8 cellular contexts compared by ENCODE assay signal in genomic region chr12:108664338-108665258, GRCh38. TPM values are rescaled to one million over a fixed set of nuclear protein-coding genes. Genes with fewer than 3 reads are reported as not detected.
DNase-seq lines count a peak whose midpoint lies in the region; ATAC-seq and TF ChIP-seq lines count a peak whose summit lies in the region.

No MANE protein-coding gene starts in this region.

- no peaks in the 10 kb centered on the region for H3K36me3 Mint-ChIP-seq in CD8-positive, alpha-beta T cell

- H3K4me3 Mint-ChIP-seq in CD8-positive, alpha-beta T cell: no peak overlapping the region

- H2BK5ac ChIP-seq in mesendoderm (ENCODE audit: low read length): no peak overlapping the region

- H3K4me2 ChIP-seq in mesendoderm (ENCODE audit: low read length): no peak overlapping the region

- H3K27ac ChIP-seq in CD8-positive, alpha-beta T cell (ENCODE audit: low read depth, low read length): no peak overlapping the region
- peak overlapping the region; percentile 29 for H3K27ac ChIP-seq in effector memory CD4-positive, alpha-beta T cell (ENCODE audit: insufficient read depth, low read length, poor library complexity, severe bottlenecking)
- H3K27ac ChIP-seq in mesendoderm (ENCODE audit: low read depth, low read length): no peak overlapping the region

- H4K5ac ChIP-seq in mesendoderm (ENCODE audit: low read length): no peak overlapping the region

- peak; percentile 100 for ATAC-seq in CD8-positive, alpha-beta T cell
- ATAC-seq in GM19397 (IDR thresholded peaks at IDR 0.05; ENCODE audit: unreplicated experiment) (peak; percentile 66), HG03571 (IDR thresholded peaks at IDR 0.05; ENCODE audit: unreplicated experiment) (peak; percentile 74)

- H3K18ac ChIP-seq in mesendoderm (ENCODE audit: low read length): no peak overlapping the region

- no peaks in the 10 kb centered on the region for H3K79me2 ChIP-seq in mesendoderm (ENCODE audit: control insufficient read depth, insufficient read depth, low read length)

- H3K23ac ChIP-seq in mesendoderm (ENCODE audit: low read length): no peak overlapping the region

- H3K9ac ChIP-seq in mesendoderm (ENCODE audit: low read length): no peak overlapping the region

- no CpG with 5 or more reads among the region's 5 CpGs for WGBS in mesendoderm (ENCODE audit: extremely low coverage, insufficient coverage, low lambda C conversion rate)

- peak; percentile 70 to 87 (median 80) for DNase-seq in CD8-positive, alpha-beta T cell
- DNase-seq in NCI-H82 treated with DMSO at 0.1 percent for 48 hours (lab: John Stamatoyannopoulos, UW; ENCODE audit: unreplicated experiment): peak; percentile 49
- peak; percentile 60 to 70 for DNase-seq in activated CD8-positive, alpha-beta memory T cell treated with anti-CD3 and anti-CD28 coated beads for 1 hour (ENCODE audit: extremely low read depth in 1 of 2, low read depth in 1 of 2)
- peak; percentile 54 to 71 (median 67) for DNase-seq in effector memory CD4-positive, alpha-beta T cell
- peak; percentile 94 for DNase-seq in mesendoderm
- DNase-seq in stimulated activated CD8-positive, alpha-beta memory T cell treated with anti-CD3 and anti-CD28 coated beads, Interleukin-15, amount 100 ng/mL, for 4 hours (ENCODE audit: low read depth in 2 of 2): peak; percentile 61 to 81

- no peak overlapping the region for H2BK15ac ChIP-seq in mesendoderm (replicated peaks; ENCODE audit: low read depth)

- no peak overlapping the region for H3K4me3 ChIP-seq in CD8-positive, alpha-beta T cell (ENCODE audit: low read depth, low read length)
- no peak overlapping the region for H3K4me3 ChIP-seq in effector memory CD4-positive, alpha-beta T cell (ENCODE audit: insufficient read depth, low read depth, low read length, poor library complexity, severe bottlenecking)
- H3K4me3 ChIP-seq in mesendoderm (ENCODE audit: low read length): no peak overlapping the region

- no peak overlapping the region for H2BK120ac ChIP-seq in mesendoderm (ENCODE audit: low read depth, low read length)

- H3K27ac Mint-ChIP-seq in CD8-positive, alpha-beta T cell: peak overlapping the region; percentile 79

- H2AK5ac ChIP-seq in mesendoderm (ENCODE audit: low read length): no peak overlapping the region

- no peaks in the 10 kb centered on the region for H3K9me3 Mint-ChIP-seq in CD8-positive, alpha-beta T cell

- H3K56ac ChIP-seq in mesendoderm (ENCODE audit: low read length): no peak overlapping the region

- peaks cover 15% of the 10 kb centered on the region for H3K4me1 Mint-ChIP-seq in CD8-positive, alpha-beta T cell (ENCODE audit: low read depth)

- POLR2A ChIA-PET in CD8-positive, alpha-beta T cell (lab: Charles Lee): interaction anchor here (0.6 to 2.1 kb wide), 10 partner anchors 31 to 140 kb away, joined by 3 to 10 read pairs (median 6); partner anchors contain the start of genes ISCU, SART3 and SELPLG

- CTCF ChIA-PET in CD8-positive, alpha-beta T cell (lab: Charles Lee): interaction anchor here (0.6 to 13.4 kb wide), 60 partner anchors 9 to 428 kb away, joined by 3 to 418 read pairs (median 4); partner anchors contain the start of genes ALKBH2, ISCU, SART3 and SELPLG

- H3K4ac ChIP-seq in mesendoderm (ENCODE audit: low read depth, low read length): no peak overlapping the region

- peak; percentile 92 for TF ChIP-seq CTCF in CD8-positive, alpha-beta T cell (IDR thresholded peaks at IDR 0.05)

- no peaks in the 10 kb centered on the region for H3K27me3 Mint-ChIP-seq in CD8-positive, alpha-beta T cell (ENCODE audit: low read depth)

- no peaks in the 10 kb centered on the region for H3K36me3 ChIP-seq in CD8-positive, alpha-beta T cell (ENCODE audit: insufficient read depth, low read length)
- H3K36me3 ChIP-seq in effector memory CD4-positive, alpha-beta T cell (ENCODE audit: control insufficient read depth, insufficient read depth, low read length): no peaks in the 10 kb centered on the region
- H3K36me3 ChIP-seq in mesendoderm (ENCODE audit: control insufficient read depth, insufficient read depth, low read length): no peaks in the 10 kb centered on the region

- no peaks in the 10 kb centered on the region for H3K9me3 ChIP-seq in CD8-positive, alpha-beta T cell (ENCODE audit: low read length)
- H3K9me3 ChIP-seq in effector memory CD4-positive, alpha-beta T cell (ENCODE audit: control insufficient read depth, low read length): no peaks in the 10 kb centered on the region

- peaks cover 5% of the 10 kb centered on the region for H3K4me1 ChIP-seq in CD8-positive, alpha-beta T cell (ENCODE audit: insufficient read depth, low read length)
- peaks cover 5% of the 10 kb centered on the region for H3K4me1 ChIP-seq in effector memory CD4-positive, alpha-beta T cell (ENCODE audit: control insufficient read depth, insufficient read depth, low read length, poor library complexity, severe bottlenecking)
- H3K4me1 ChIP-seq in mesendoderm (ENCODE audit: control insufficient read depth, low read depth, low read length): no peaks in the 10 kb centered on the region

- intact Hi-C loops in CD8-positive, alpha-beta T cell (cut with DNase I, micrococcal nuclease): loop anchor here (1.0 to 10.0 kb wide), 11 partner anchors 26 to 720 kb away; partner anchors contain the start of genes ALKBH2 (in 1 of the 2), CORO1C (in 1 of the 2), SELPLG (in 1 of the 2) and UNG (in 1 of the 2)

- H3K79me1 ChIP-seq in mesendoderm (ENCODE audit: low read length): peaks cover 10% of the 10 kb centered on the region

- no peaks in the 10 kb centered on the region for H3K27me3 ChIP-seq in CD8-positive, alpha-beta T cell (ENCODE audit: insufficient read depth, low read length)
- no peaks in the 10 kb centered on the region for H3K27me3 ChIP-seq in effector memory CD4-positive, alpha-beta T cell (replicated peaks; ENCODE audit: control insufficient read depth, insufficient read depth, low read length, poor library complexity, severe bottlenecking)
- H3K27me3 ChIP-seq in mesendoderm (ENCODE audit: insufficient read depth, low read length, poor library complexity): no peaks in the 10 kb centered on the region

- H4K8ac ChIP-seq in mesendoderm (ENCODE audit: low read depth, low read length): no peak overlapping the region

RNA-seq across cellular contexts. Expression of gene SELPLG, which starts 30.9 kb away (rescaled TPM):
- 10 to 100 TPM; 30.4 to 32.3 TPM for total RNA-seq in CD8-positive, alpha-beta T cell
- 0.03 TPM for polyA plus RNA-seq in mesendoderm (2013, experiment 1 of 2)
- polyA plus RNA-seq in mesendoderm (2013, experiment 2 of 2): 0.11 TPM
